Comparison of ENCODE assay signal across 15 cellular contexts in the genomic region with DNA sequence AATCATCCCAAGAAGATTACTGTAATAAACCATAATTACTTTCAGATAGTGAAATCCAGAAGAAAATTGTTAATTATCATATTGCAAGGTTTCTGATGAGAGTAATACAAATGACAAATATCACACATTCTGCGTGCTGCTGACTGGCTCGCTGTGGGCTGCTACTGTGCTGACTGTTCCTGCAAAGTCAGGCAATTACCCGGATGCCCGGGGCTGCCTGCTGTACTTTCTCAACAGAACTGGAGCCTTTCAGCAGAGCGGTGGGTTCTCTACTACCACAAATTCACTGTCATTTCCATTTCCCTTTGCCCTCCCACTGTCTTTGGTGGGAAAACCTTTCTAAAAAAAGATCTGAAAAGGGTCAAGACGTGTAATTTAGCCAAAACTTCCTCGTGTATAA.
DNase-seq lines count a peak whose midpoint lies in the region; ATAC-seq and TF ChIP-seq lines count a peak whose summit lies in the region.
"Had no signal": no experiment of that assay in that cellular context is flagged by ENCODE, and none has a peak within 500 bp of the region (broad histone marks: within the 10 kb centered on the region; RNA-seq: fewer than 3 reads in every experiment).

No MANE protein-coding gene starts in this region.

- H3K36me3 Mint-ChIP-seq in activated CD8-positive, alpha-beta T cell treated with anti-CD3 and anti-CD28 coated beads for 36 hours (ENCODE audit: low read depth) = peaks cover 54% of the 10 kb centered on the region
- H3K36me3 Mint-ChIP-seq in activated CD8-positive, alpha-beta T cell treated with anti-CD3 and anti-CD28 coated beads, Interleukin-2, amount 10 ng/mL, durations not matched to agents 7 days and 5 days (ENCODE audit: low read depth) = peaks cover 77% of the 10 kb centered on the region
- H3K36me3 Mint-ChIP-seq in CD4-positive, alpha-beta memory T cell = peaks cover 75 to 90% of the 10 kb centered on the region in 2 donors
- H3K36me3 Mint-ChIP-seq in stimulated activated effector memory CD8-positive, alpha-beta T cell treated with anti-CD3 and anti-CD28 coated beads, Interleukin-12 subunit alpha, Interleukin-12 subunit beta, amount 100 ng/mL, for 72 hours = peaks cover 97% of the 10 kb centered on the region

- H3K9me3 ChIP-seq in CD4-positive, alpha-beta memory T cell (ENCODE audit: control insufficient read depth in 1 of 2, low read length in 2 of 2) = no peaks in the 10 kb centered on the region
- H3K9me3 ChIP-seq in adipocyte (ENCODE audit: control insufficient read depth, low read length) = no peaks in the 10 kb centered on the region

- H3K36me3 ChIP-seq in CD4-positive, alpha-beta memory T cell (ENCODE audit: insufficient read depth, low read length) = peaks cover 81% of the 10 kb centered on the region
- peaks cover 83% of the 10 kb centered on the region for H3K36me3 ChIP-seq in adipocyte (ENCODE audit: control insufficient read depth, insufficient read depth, low read length, severe bottlenecking)

- no peak for TF ChIP-seq CTCF in activated CD8-positive, alpha-beta T cell treated with anti-CD3 and anti-CD28 coated beads for 36 hours (IDR thresholded peaks at IDR 0.05)

- POLR2A ChIA-PET in activated CD8-positive, alpha-beta T cell treated with anti-CD3 and anti-CD28 coated beads for 36 hours (lab: Charles Lee) = no interaction called here
- POLR2A ChIA-PET in activated CD8-positive, alpha-beta T cell treated with anti-CD3 and anti-CD28 coated beads, Interleukin-2, amount 10 ng/mL, durations not matched to agents 7 days and 5 days (lab: Charles Lee) = no interaction called here
- POLR2A ChIA-PET in CD4-positive, alpha-beta memory T cell (lab: Charles Lee; ENCODE audit: partially characterized antibody) = no interaction called here

- no peak overlapping the region for H3K27ac ChIP-seq in CD4-positive, alpha-beta memory T cell (ENCODE audit: low read depth, low read length)
- H3K27ac ChIP-seq: HL-60 had no signal

- H3K27me3 Mint-ChIP-seq in activated CD8-positive, alpha-beta T cell treated with anti-CD3 and anti-CD28 coated beads for 36 hours = no peaks in the 10 kb centered on the region
- no peaks in the 10 kb centered on the region for H3K27me3 Mint-ChIP-seq in activated CD8-positive, alpha-beta T cell treated with anti-CD3 and anti-CD28 coated beads, Interleukin-2, amount 10 ng/mL, durations not matched to agents 7 days and 5 days (ENCODE audit: low read depth)
- H3K27me3 Mint-ChIP-seq in CD4-positive, alpha-beta memory T cell = no peaks in the 10 kb centered on the region

- intact Hi-C loops in activated CD8-positive, alpha-beta T cell treated with anti-CD3 and anti-CD28 coated beads for 36 hours (cut with micrococcal nuclease) = loop anchor here (10.0 kb wide), 1 partner anchor 379 kb away; no protein-coding TSS in a partner anchor
- intact Hi-C loops in CD4-positive, alpha-beta memory T cell (cut with micrococcal nuclease) = no loop called here

- no peaks in the 10 kb centered on the region for H3K9me3 Mint-ChIP-seq in activated CD8-positive, alpha-beta T cell treated with anti-CD3 and anti-CD28 coated beads for 36 hours
- no peaks in the 10 kb centered on the region for H3K9me3 Mint-ChIP-seq in activated CD8-positive, alpha-beta T cell treated with anti-CD3 and anti-CD28 coated beads, Interleukin-2, amount 10 ng/mL, durations not matched to agents 7 days and 5 days (ENCODE audit: insufficient read depth)
- no peaks in the 10 kb centered on the region for H3K9me3 Mint-ChIP-seq in CD4-positive, alpha-beta memory T cell
- no peaks in the 10 kb centered on the region for H3K9me3 Mint-ChIP-seq in stimulated activated effector memory CD8-positive, alpha-beta T cell treated with anti-CD3 and anti-CD28 coated beads, Interleukin-12 subunit alpha, Interleukin-12 subunit beta, amount 100 ng/mL, for 72 hours
- H3K9me3 Mint-ChIP-seq: CD14-positive monocyte, H9 had no signal

- peak overlapping the region; percentile 27 for H3K27ac Mint-ChIP-seq in activated CD8-positive, alpha-beta T cell treated with anti-CD3 and anti-CD28 coated beads for 36 hours
- H3K27ac Mint-ChIP-seq in activated CD8-positive, alpha-beta T cell treated with anti-CD3 and anti-CD28 coated beads, Interleukin-2, amount 10 ng/mL, durations not matched to agents 7 days and 5 days = no peak overlapping the region
- H3K27ac Mint-ChIP-seq in CD4-positive, alpha-beta memory T cell = peak overlapping the region in 5 of 7 donors; percentile 25 to 59 (median 43)
- H3K27ac Mint-ChIP-seq in stimulated activated effector memory CD8-positive, alpha-beta T cell treated with anti-CD3 and anti-CD28 coated beads, Interleukin-12 subunit alpha, Interleukin-12 subunit beta, amount 100 ng/mL, for 72 hours = no peak overlapping the region
- H3K27ac Mint-ChIP-seq: CD14-positive monocyte, H9 had no signal

- H3K4me3 ChIP-seq in CD4-positive, alpha-beta memory T cell (ENCODE audit: low read length in 2 of 2) = no peak overlapping the region
- H3K4me3 ChIP-seq in adipocyte (ENCODE audit: low read length) = no peak overlapping the region

- no peaks in the 10 kb centered on the region for H3K4me1 ChIP-seq in CD4-positive, alpha-beta memory T cell (ENCODE audit: insufficient read depth, low read length)
- H3K4me1 ChIP-seq in adipocyte (ENCODE audit: control insufficient read depth, insufficient read depth, low read length) = peaks cover 21% of the 10 kb centered on the region

- ATAC-seq in activated CD8-positive, alpha-beta T cell treated with anti-CD3 and anti-CD28 coated beads for 36 hours = no peak
- no peak for ATAC-seq in activated CD8-positive, alpha-beta T cell treated with anti-CD3 and anti-CD28 coated beads, Interleukin-2, amount 10 ng/mL, durations not matched to agents 7 days and 5 days
- peak; percentile 79 for ATAC-seq in stimulated activated effector memory CD8-positive, alpha-beta T cell treated with anti-CD3 and anti-CD28 coated beads, Interleukin-12 subunit alpha, Interleukin-12 subunit beta, amount 100 ng/mL, for 72 hours
- ATAC-seq in GM18511 (IDR thresholded peaks at IDR 0.05; ENCODE audit: unreplicated experiment) = no peak
- ATAC-seq in HG02798 (IDR thresholded peaks at IDR 0.05; ENCODE audit: poor library complexity, unreplicated experiment) = no peak

- no peaks in the 10 kb centered on the region for H3K27me3 ChIP-seq in CD4-positive, alpha-beta memory T cell (ENCODE audit: insufficient read depth, low read length)
- H3K27me3 ChIP-seq in adipocyte (replicated peaks; ENCODE audit: control insufficient read depth, insufficient read depth, low read length) = no peaks in the 10 kb centered on the region

- H3K4me1 Mint-ChIP-seq in activated CD8-positive, alpha-beta T cell treated with anti-CD3 and anti-CD28 coated beads for 36 hours (ENCODE audit: low read depth) = peaks cover 20% of the 10 kb centered on the region
- peaks cover 8% of the 10 kb centered on the region for H3K4me1 Mint-ChIP-seq in activated CD8-positive, alpha-beta T cell treated with anti-CD3 and anti-CD28 coated beads, Interleukin-2, amount 10 ng/mL, durations not matched to agents 7 days and 5 days (ENCODE audit: low read depth)
- H3K4me1 Mint-ChIP-seq in CD4-positive, alpha-beta memory T cell = peaks cover 3 to 9% (median 5%) of the 10 kb centered on the region in 4 donors
- H3K4me1 Mint-ChIP-seq in stimulated activated effector memory CD8-positive, alpha-beta T cell treated with anti-CD3 and anti-CD28 coated beads, Interleukin-12 subunit alpha, Interleukin-12 subunit beta, amount 100 ng/mL, for 72 hours = peaks cover 37% of the 10 kb centered on the region
- H3K4me1 Mint-ChIP-seq: H9 had no signal

- peak; percentile 23 for DNase-seq in activated CD8-positive, alpha-beta T cell treated with anti-CD3 and anti-CD28 coated beads for 36 hours
- DNase-seq in activated CD8-positive, alpha-beta T cell treated with anti-CD3 and anti-CD28 coated beads, Interleukin-2, amount 10 ng/mL, durations not matched to agents 7 days and 5 days = no peak
- no peak for DNase-seq in CD4-positive, alpha-beta memory T cell
- DNase-seq in adipocyte (ENCODE audit: low read depth) (peak; percentile 41), NCI-H1694 (lab: John Stamatoyannopoulos, UW) (no peak)
- DNase-seq in stimulated activated effector memory CD8-positive, alpha-beta T cell treated with anti-CD3 and anti-CD28 coated beads, Interleukin-12 subunit alpha, Interleukin-12 subunit beta, amount 100 ng/mL, for 72 hours (ENCODE audit: low spot score in 2 of 2) = peak in 1 of 2 donors; percentile 54
- DNase-seq: 8988T, Calu3, DMS 273 treated with DMSO at 0.1 percent for 48 hours, GOT3, H9 had no signal

- no peak overlapping the region for H3K9ac ChIP-seq in adipocyte (ENCODE audit: low read length)

- no peak overlapping the region for H3K4me3 Mint-ChIP-seq in activated CD8-positive, alpha-beta T cell treated with anti-CD3 and anti-CD28 coated beads for 36 hours
- H3K4me3 Mint-ChIP-seq in activated CD8-positive, alpha-beta T cell treated with anti-CD3 and anti-CD28 coated beads, Interleukin-2, amount 10 ng/mL, durations not matched to agents 7 days and 5 days = no peak overlapping the region
- H3K4me3 Mint-ChIP-seq in CD4-positive, alpha-beta memory T cell = no peak overlapping the region
- no peak overlapping the region for H3K4me3 Mint-ChIP-seq in stimulated activated effector memory CD8-positive, alpha-beta T cell treated with anti-CD3 and anti-CD28 coated beads, Interleukin-12 subunit alpha, Interleukin-12 subunit beta, amount 100 ng/mL, for 72 hours
- H3K4me3 Mint-ChIP-seq: CD14-positive monocyte, H9 had no signal

- CTCF ChIA-PET in activated CD8-positive, alpha-beta T cell treated with anti-CD3 and anti-CD28 coated beads for 36 hours (lab: Charles Lee) = no interaction called here
- CTCF ChIA-PET in activated CD8-positive, alpha-beta T cell treated with anti-CD3 and anti-CD28 coated beads, Interleukin-2, amount 10 ng/mL, durations not matched to agents 7 days and 5 days (lab: Charles Lee) = no interaction called here
- CTCF ChIA-PET in CD4-positive, alpha-beta memory T cell (lab: Charles Lee; ENCODE audit: partially characterized antibody) = no interaction called here

Comparison
In these comparisons a context has a peak if more than half of its experiments do, and no peak if none do; other contexts are left out.
1. DNase-seq: peak in activated CD8-positive, alpha-beta T cell treated with anti-CD3 and anti-CD28 coated beads for 36 hours (single experiment) and adipocyte (single experiment); none in activated CD8-positive, alpha-beta T cell treated with anti-CD3 and anti-CD28 coated beads, Interleukin-2, amount 10 ng/mL, durations not matched to agents 7 days and 5 days (single experiment), CD4-positive, alpha-beta memory T cell (0 of 5) and NCI-H1694 (single experiment).
2. H3K27ac Mint-ChIP-seq: peak in activated CD8-positive, alpha-beta T cell treated with anti-CD3 and anti-CD28 coated beads for 36 hours (single experiment) and CD4-positive, alpha-beta memory T cell (5 of 7); none in activated CD8-positive, alpha-beta T cell treated with anti-CD3 and anti-CD28 coated beads, Interleukin-2, amount 10 ng/mL, durations not matched to agents 7 days and 5 days (single experiment) and stimulated activated effector memory CD8-positive, alpha-beta T cell treated with anti-CD3 and anti-CD28 coated beads, Interleukin-12 subunit alpha, Interleukin-12 subunit beta, amount 100 ng/mL, for 72 hours (single experiment).